ENCODE assay signal across 8 cellular contexts in genomic region chr13:61880576-61881283, GRCh38.
DNase-seq lines count a peak whose midpoint lies in the region; ATAC-seq and TF ChIP-seq lines count a peak whose summit lies in the region.

No MANE protein-coding gene starts in this region.

- no peak overlapping the region for H3K4me3 Mint-ChIP-seq in immature natural killer cell

- intact Hi-C loops in cardiac septum (cut with DNase I) = no loop called here

- H3K9me3 Mint-ChIP-seq in immature natural killer cell = peaks cover 9 to 56% (median 37%) of the 10 kb centered on the region in 6 donors

- peak; percentile 90 for ATAC-seq in HG02852 (IDR thresholded peaks at IDR 0.05; ENCODE audit: unreplicated experiment)
- no peak for ATAC-seq in GM19452 (IDR thresholded peaks at IDR 0.05; ENCODE audit: unreplicated experiment)

- DNase-seq in NCI-H2171 treated with DMSO at 0.1 percent for 48 hours (lab: John Stamatoyannopoulos, UW) = peak; percentile 5
- no peak for DNase-seq in NCI-H2171 (lab: John Stamatoyannopoulos, UW)
- DNase-seq in NOMO-1 (lab: John Stamatoyannopoulos, UW; ENCODE audit: unreplicated experiment in 2 of 2) = peak; percentile 40 to 60
- peak; percentile 28 to 57 for DNase-seq in erythroblast (lab: John Stamatoyannopoulos, UW)
- no peak for DNase-seq in immature natural killer cell
- no peak for DNase-seq in cardiac septum (ENCODE audit: low spot score)

- H3K27ac Mint-ChIP-seq in immature natural killer cell = no peak overlapping the region

- H3K27me3 Mint-ChIP-seq in immature natural killer cell (ENCODE audit: low read depth in 3 of 3) = no peaks in the 10 kb centered on the region

- no peaks in the 10 kb centered on the region for H3K36me3 Mint-ChIP-seq in immature natural killer cell

- no peak for TF ChIP-seq POLR2A in erythroblast (IDR thresholded peaks at IDR 0.05; ENCODE audit: low read length)

- no peaks in the 10 kb centered on the region for H3K4me1 Mint-ChIP-seq in immature natural killer cell

Comparison
In these comparisons a context has a peak if more than half of its experiments do, and no peak if none do; other contexts are left out.
1. DNase-seq: peak in NCI-H2171 treated with DMSO at 0.1 percent for 48 hours (single experiment), NOMO-1 (2 of 2) and erythroblast (2 of 2); none in NCI-H2171 (single experiment), immature natural killer cell (0 of 3) and cardiac septum (single experiment).